In the genomic region with DNA sequence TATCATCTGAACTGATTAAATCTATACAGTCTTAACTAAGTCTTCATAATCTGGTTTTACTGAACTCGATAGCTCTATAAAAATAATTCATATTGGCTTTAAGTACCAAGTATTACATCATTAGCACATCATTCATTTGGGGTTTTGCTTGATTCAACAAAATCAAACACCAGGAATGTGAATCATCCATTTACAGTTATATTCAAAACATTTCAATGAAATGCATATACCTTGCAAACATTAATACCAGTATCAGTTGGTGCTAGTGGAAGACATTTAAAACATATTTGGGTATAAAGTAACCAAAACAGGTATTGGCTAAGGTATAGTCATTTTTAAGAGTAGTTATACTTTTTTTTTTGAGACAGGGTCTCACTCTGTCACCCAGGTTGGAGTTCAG, we compare ENCODE assay signal across 25 cellular contexts. TPM values are rescaled to one million over a fixed set of nuclear protein-coding genes. Genes with fewer than 3 reads are reported as not detected.
DNase-seq lines count a peak whose midpoint lies in the region; ATAC-seq, FAIRE-seq and TF ChIP-seq lines count a peak whose summit lies in the region.
"Had no signal": no experiment of that assay in that cellular context is flagged by ENCODE, and none has a peak within 500 bp of the region (broad histone marks: within the 10 kb centered on the region; RNA-seq: fewer than 3 reads in every experiment).

No MANE protein-coding gene starts in this region.

- DNase-seq in activated T-cell treated with anti-CD3 and anti-CD28 coated beads, Interleukin-2, amount 50 U/mL, for 72 hours: no peak
- DNase-seq in activated T-cell treated with anti-CD3 and anti-CD28 coated beads for 4 hours (no peak), GM19239 (ENCODE audit: insufficient read length, low spot score) (no peak), T-helper 17 cell (no peak), fibroblast of mammary gland (ENCODE audit: low read depth) (peak; percentile 13), trophoblast cell (no peak), left ventricle myocardium inferior (no peak)
- DNase-seq: AML-193; CD4-positive, alpha-beta T cell; HCEC 1CT; Kasumi-1; NCI-H1105 treated with DMSO at 0.1 percent for 48 hours; NCI-H146; NCI-H2029; NCI-H446; NCI-H524 treated with DMSO at 0.1 percent for 48 hours; NCI-H774; SJCRH30 had no signal

- intact Hi-C loops in left ventricle myocardium inferior (cut with micrococcal nuclease): loop anchor here (10.0 kb wide), 1 partner anchor 117 kb away; a partner anchor contains a TSS

- no peak overlapping the region for H3K23ac ChIP-seq in trophoblast cell (ENCODE audit: low read length)

- no peak overlapping the region for H3K9ac ChIP-seq in trophoblast cell (ENCODE audit: low read length)
- H3K9ac ChIP-seq: BLaER1 treated with 17β-estradiol and CSF1 and Interleukin-3, amounts not matched to agents 10 nM and 100 nM had no signal

- H2BK12ac ChIP-seq in trophoblast cell (ENCODE audit: low read length): no peak overlapping the region

- H3K4me3 ChIP-seq in fibroblast of mammary gland (ENCODE audit: control insufficient read depth, low read depth, low read length) (no peak overlapping the region), trophoblast cell (ENCODE audit: low read depth, low read length) (no peak overlapping the region), left ventricle myocardium inferior (no peak overlapping the region)
- H3K4me3 ChIP-seq: A549; BLaER1 treated with 17β-estradiol and CSF1 and Interleukin-3, amounts not matched to agents 10 nM and 100 nM; K562; SJCRH30 had no signal

- H3K14ac ChIP-seq in trophoblast cell (ENCODE audit: low read length): no peak overlapping the region

- no peaks in the 10 kb centered on the region for H3K9me3 ChIP-seq in T-helper 17 cell (ENCODE audit: control insufficient read depth, low read length, poor library complexity, severe bottlenecking)
- no peaks in the 10 kb centered on the region for H3K9me3 ChIP-seq in trophoblast cell (ENCODE audit: insufficient read depth, low read depth, low read length)
- no peaks in the 10 kb centered on the region for H3K9me3 ChIP-seq in left ventricle myocardium inferior (replicated peaks)
- H3K9me3 ChIP-seq: A549, SJCRH30 had no signal

- H3K27ac ChIP-seq in trophoblast cell (ENCODE audit: low read depth, low read length) (no peak overlapping the region), left ventricle myocardium inferior (replicated peaks) (no peak overlapping the region)
- H3K27ac ChIP-seq: A549; BLaER1 treated with 17β-estradiol and CSF1 and Interleukin-3, amounts not matched to agents 10 nM and 100 nM; SJCRH30 had no signal

- H4K91ac ChIP-seq in trophoblast cell (ENCODE audit: low read depth, low read length): no peak overlapping the region

- H3K4me1 ChIP-seq in trophoblast cell (ENCODE audit: control insufficient read depth in 1 of 2, insufficient read depth in 2 of 2, low read length in 2 of 2) (no peaks in the 10 kb centered on the region), left ventricle myocardium inferior (no peaks in the 10 kb centered on the region)
- H3K4me1 ChIP-seq: SJCRH30 had no signal

- ATAC-seq in activated T-cell treated with anti-CD3 and anti-CD28 coated beads, Interleukin-2, amount 50 U/mL, for 72 hours (replicated peaks in 1 of 2): peak in 1 of 2 donors; percentile 27
- no peak for ATAC-seq in T-helper 17 cell
- ATAC-seq: A549, K562, Right ventricle myocardium inferior had no signal

- no peak overlapping the region for H3K4me2 ChIP-seq in trophoblast cell (ENCODE audit: low read length)
- H3K4me2 ChIP-seq: A549; BLaER1 treated with 17β-estradiol and CSF1 and Interleukin-3, amounts not matched to agents 10 nM and 100 nM had no signal

- H3K27me3 Mint-ChIP-seq in activated T-cell treated with anti-CD3 and anti-CD28 coated beads, Interleukin-2, amount 50 U/mL, for 72 hours (ENCODE audit: low read depth): no peaks in the 10 kb centered on the region
- no peaks in the 10 kb centered on the region for H3K27me3 Mint-ChIP-seq in T-helper 17 cell
- H3K27me3 Mint-ChIP-seq: CD4-positive, alpha-beta T cell had no signal

- H3K79me1 ChIP-seq in trophoblast cell (ENCODE audit: low read length): no peaks in the 10 kb centered on the region

- H3K36me3 ChIP-seq in trophoblast cell (ENCODE audit: control insufficient read depth in 1 of 2, insufficient read depth in 2 of 2, low read length in 2 of 2) (no peaks in the 10 kb centered on the region), left ventricle myocardium inferior (no peaks in the 10 kb centered on the region)
- H3K36me3 ChIP-seq: BLaER1 treated with 17β-estradiol and CSF1 and Interleukin-3, amounts not matched to agents 10 nM and 100 nM had no signal

- no peak overlapping the region for H3K4ac ChIP-seq in trophoblast cell (ENCODE audit: low read depth, low read length)

- H3K18ac ChIP-seq in trophoblast cell (ENCODE audit: low read length): no peak overlapping the region

- H2AFZ ChIP-seq in trophoblast cell (ENCODE audit: insufficient read depth, low read length, poor library complexity): no peak overlapping the region

- WGBS in trophoblast cell (ENCODE audit: extremely low coverage, insufficient coverage, insufficient read length): no CpG with 5 or more reads among the region's 1 CpG

- peaks cover 34% of the 10 kb centered on the region for H3K4me1 Mint-ChIP-seq in activated T-cell treated with anti-CD3 and anti-CD28 coated beads, Interleukin-2, amount 50 U/mL, for 72 hours (ENCODE audit: low read depth)
- peaks cover 22% of the 10 kb centered on the region for H3K4me1 Mint-ChIP-seq in T-helper 17 cell

- H2BK120ac ChIP-seq in trophoblast cell (ENCODE audit: insufficient read depth, low read length, poor library complexity): no peak overlapping the region

- no peaks in the 10 kb centered on the region for H3K79me2 ChIP-seq in trophoblast cell (ENCODE audit: control insufficient read depth, insufficient read depth, low read length, poor library complexity)

- H4K8ac ChIP-seq in trophoblast cell (ENCODE audit: low read depth, low read length): no peak overlapping the region

- no peak overlapping the region for H2BK5ac ChIP-seq in trophoblast cell (ENCODE audit: low read depth, low read length, poor library complexity)

- H4K12ac ChIP-seq in trophoblast cell (ENCODE audit: low read depth, low read length): no peak overlapping the region

- no peak overlapping the region for H2AK5ac ChIP-seq in trophoblast cell (ENCODE audit: low read length)

- H3K27ac Mint-ChIP-seq in activated T-cell treated with anti-CD3 and anti-CD28 coated beads, Interleukin-2, amount 50 U/mL, for 72 hours: peak overlapping the region; percentile 54
- peak overlapping the region; percentile 51 for H3K27ac Mint-ChIP-seq in T-helper 17 cell
- H3K27ac Mint-ChIP-seq: CD4-positive, alpha-beta T cell had no signal

- H3K4me3 Mint-ChIP-seq in activated T-cell treated with anti-CD3 and anti-CD28 coated beads, Interleukin-2, amount 50 U/mL, for 72 hours: no peak overlapping the region
- no peak overlapping the region for H3K4me3 Mint-ChIP-seq in T-helper 17 cell
- H3K4me3 Mint-ChIP-seq: CD4-positive, alpha-beta T cell had no signal

- H3K36me3 Mint-ChIP-seq in activated T-cell treated with anti-CD3 and anti-CD28 coated beads, Interleukin-2, amount 50 U/mL, for 72 hours (ENCODE audit: insufficient read depth in 2 of 2): peaks cover 0 to 1% of the 10 kb centered on the region in 2 donors
- H3K36me3 Mint-ChIP-seq in T-helper 17 cell (ENCODE audit: low read depth): no peaks in the 10 kb centered on the region

- H3K27me3 ChIP-seq in trophoblast cell (ENCODE audit: insufficient read depth, low read length) (no peaks in the 10 kb centered on the region), left ventricle myocardium inferior (ENCODE audit: low read depth) (no peaks in the 10 kb centered on the region)
- H3K27me3 ChIP-seq: BLaER1 treated with 17β-estradiol and CSF1 and Interleukin-3, amounts not matched to agents 10 nM and 100 nM; SJCRH30 had no signal

- H3K9me3 Mint-ChIP-seq in activated T-cell treated with anti-CD3 and anti-CD28 coated beads, Interleukin-2, amount 50 U/mL, for 72 hours: peaks cover 0 to 2% of the 10 kb centered on the region in 2 donors
- H3K9me3 Mint-ChIP-seq: CD4-positive, alpha-beta T cell had no signal

- TF ChIP-seq CTCF in fibroblast of mammary gland (conservative IDR thresholded peaks at IDR 0.05; ENCODE audit: control insufficient read depth, insufficient read depth, low read depth, low read length) (no peak), left ventricle myocardium inferior (IDR thresholded peaks at IDR 0.05; ENCODE audit: borderline replicate concordance) (no peak)

- peak; percentile 51 for FAIRE-seq in GM19239 (lab: Jason Lieb, UNC)
- FAIRE-seq: A549, D721Med, H1, HTR-8/SVneo, K562 had no signal

RNA-seq across cellular contexts. Expression of a gene that starts 12.2 kb away (rescaled TPM):
- total RNA-seq in activated T-cell treated with anti-CD3 and anti-CD28 coated beads, Interleukin-2, amount 50 U/mL, for 72 hours: under 1 TPM; 0.22 to 0.90 TPM
- total RNA-seq in T-helper 17 cell (under 1 TPM; 0.27 to 0.47 TPM), left ventricle myocardium inferior (0.63 TPM)
- polyA plus RNA-seq in trophoblast cell (2013): 0.04 and 0.06 TPM in 2 replicates
- total RNA-seq: CD4-positive, alpha-beta T cell; H1 had no signal
- polyA plus RNA-seq: H1 had no signal

RNA-seq across cellular contexts. Expression of a gene that starts 33.3 kb away (rescaled TPM):
- total RNA-seq in activated T-cell treated with anti-CD3 and anti-CD28 coated beads, Interleukin-2, amount 50 U/mL, for 72 hours: 10 to 100 TPM; 52.9 to 56.0 TPM
- 10 to 100 TPM; 46.6 to 50.5 TPM for total RNA-seq in T-helper 17 cell
- polyA plus RNA-seq in trophoblast cell (2013): 21.7 and 22.7 TPM in 2 replicates
- total RNA-seq in left ventricle myocardium inferior: 12.9 TPM

RNA-seq across cellular contexts. Expression of a gene that starts 50.4 kb away (rescaled TPM):
- total RNA-seq in activated T-cell treated with anti-CD3 and anti-CD28 coated beads, Interleukin-2, amount 50 U/mL, for 72 hours: 10 to 100 TPM; 38.6 to 42.5 TPM
- total RNA-seq in T-helper 17 cell: 10 to 100 TPM; 19.6 to 21.1 TPM
- 36.1 and 38.3 TPM in 2 replicates for polyA plus RNA-seq in trophoblast cell (2013)
- 75.2 TPM for total RNA-seq in left ventricle myocardium inferior
